17 cellular contexts compared by ENCODE assay signal in the genomic region with DNA sequence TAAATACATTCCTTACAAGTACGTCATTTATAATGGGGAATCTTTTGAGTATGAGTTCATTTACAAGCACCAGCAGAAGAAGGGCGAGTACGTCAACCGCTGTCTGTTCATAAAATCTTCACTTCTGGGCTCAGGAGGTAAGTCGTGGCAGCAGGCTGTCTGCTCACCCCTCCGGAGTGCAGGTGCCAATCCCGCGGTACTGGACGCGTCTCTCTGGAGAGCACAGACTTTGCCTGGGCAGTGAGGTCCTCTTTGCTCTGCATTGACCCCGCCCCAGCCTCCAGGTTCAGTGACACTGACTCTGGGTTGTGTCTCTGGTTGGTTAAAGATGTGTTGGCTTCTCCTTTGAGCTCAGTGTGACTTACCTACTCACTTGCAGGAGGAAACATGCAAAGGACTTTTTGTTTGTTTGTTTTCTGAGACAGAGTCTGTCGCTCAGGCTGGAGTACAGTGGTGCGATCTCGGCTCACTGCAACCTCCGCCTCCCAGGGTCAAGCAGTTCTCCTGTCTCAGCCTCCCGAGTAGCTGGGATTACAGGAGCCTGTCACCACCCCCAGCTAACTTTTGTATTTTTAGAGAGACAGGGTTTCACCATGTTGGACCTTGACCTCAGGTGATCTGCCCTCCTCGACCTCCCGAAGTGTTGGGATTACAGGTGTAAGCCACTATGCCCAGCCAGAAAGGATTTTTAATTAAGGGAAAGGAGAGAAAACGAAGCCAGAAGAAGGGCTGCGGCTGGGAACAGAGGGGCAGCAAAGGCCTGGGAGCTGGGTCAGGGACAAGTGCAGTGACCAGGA.
"Had no signal": no experiment of that assay in that cellular context is flagged by ENCODE, and none has a peak within 500 bp of the region (broad histone marks: within the 10 kb centered on the region; RNA-seq: fewer than 3 reads in every experiment).

No MANE protein-coding gene starts in this region.

- H3K4me1 ChIP-seq: esophagus squamous epithelium, prostate gland had no signal

- H3K4me3 ChIP-seq: dorsolateral prefrontal cortex, esophagus squamous epithelium, prostate gland, skin epidermis had no signal

- H3K27ac ChIP-seq: dorsolateral prefrontal cortex, esophagus squamous epithelium, prostate gland, skin epidermis had no signal

- ATAC-seq: activated T-cell treated with anti-CD3 and anti-CD28 coated beads, Interleukin-2, amount 50 U/mL, for 4 hours; left ventricle myocardium superior; natural killer cell treated with Interleukin-12 subunit alpha and Interleukin-12 subunit beta and Interleukin-15 and Interleukin-18, amount 100 ng/mL, for 72 hours; right cardiac atrium; stimulated activated naive CD8-positive, alpha-beta T cell treated with anti-CD3 and anti-CD28 coated beads, Interleukin-15, Interleukin-2, amounts not matched to agents 100 U/mL and 50 U/mL, for 24 hours had no signal

- H3K27me3 ChIP-seq: dorsolateral prefrontal cortex, esophagus squamous epithelium had no signal

- DNase-seq: activated CD4-positive, alpha-beta T cell treated with anti-CD3 and anti-CD28 coated beads, Interleukin-2, amount 10 ng/mL, durations not matched to agents 7 days and 5 days; activated gamma-delta T cell treated with Interleukin-2 at 50 U/mL for 16 hours; activated T-cell treated with anti-CD3 and anti-CD28 coated beads, Interleukin-2, amount 50 U/mL, for 4 hours; dorsolateral prefrontal cortex; esophagus squamous epithelium; hippocampal formation; left ventricle myocardium superior; mesendoderm; occipital lobe; right cardiac atrium; SIG-M5; stimulated activated CD4-positive, alpha-beta T cell treated with anti-CD3 and anti-CD28 coated beads, Interleukin-4, amount 100 ng/mL, for 4 hours; stimulated activated CD8-positive, alpha-beta memory T cell treated with anti-CD3 and anti-CD28 coated beads, Interleukin-4, amount 100 ng/mL, for 48 hours; stimulated activated naive CD8-positive, alpha-beta T cell treated with anti-CD3 and anti-CD28 coated beads, Interleukin-15, Interleukin-2, amounts not matched to agents 100 U/mL and 50 U/mL, for 24 hours had no signal

- H3K9me3 ChIP-seq: esophagus squamous epithelium, prostate gland had no signal
